ENCODE assay signal across 28 cellular contexts in the genomic region with DNA sequence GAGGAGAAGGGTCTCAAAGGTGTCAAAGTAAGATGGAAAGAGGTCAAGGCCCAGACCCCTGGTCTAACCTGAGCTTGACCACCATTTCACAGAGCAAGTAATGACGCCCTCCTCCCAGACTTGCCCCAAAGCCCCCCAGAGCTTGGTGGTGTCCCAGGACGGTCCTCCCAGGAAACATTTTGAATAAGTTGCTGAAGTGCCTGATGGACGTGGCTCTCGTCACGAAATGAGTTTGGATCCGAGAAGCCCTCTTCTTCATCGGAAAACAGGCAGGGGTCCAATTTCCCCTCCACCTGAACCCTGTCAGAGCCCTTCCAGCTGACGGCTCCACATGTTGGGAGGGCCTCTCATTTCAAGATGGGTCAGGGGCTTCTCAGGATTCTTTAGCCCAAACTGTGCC.
"Had no signal": no experiment of that assay in that cellular context is flagged by ENCODE, and none has a peak within 500 bp of the region (broad histone marks: within the 10 kb centered on the region; RNA-seq: fewer than 3 reads in every experiment).

No MANE protein-coding gene starts in this region.

- H3K4me3 Mint-ChIP-seq: activated CD4-positive, alpha-beta memory T cell treated with anti-CD3 and anti-CD28 coated beads for 36 hours; activated naive CD4-positive, alpha-beta T cell treated with anti-CD3 and anti-CD28 coated beads, Interleukin-2, amount 10 ng/mL, durations not matched to agents 7 days and 5 days; activated naive CD8-positive, alpha-beta T cell treated with anti-CD3 and anti-CD28 coated beads, Interleukin-2, amount 10 ng/mL, durations not matched to agents 7 days and 5 days; activated T-cell treated with anti-CD3 and anti-CD28 coated beads, Interleukin-2, amount 50 U/mL, for 24 hours; activated T-helper 17 cell treated with anti-CD3 and anti-CD28 coated beads, Interleukin-2, amount 50 U/mL, for 72 hours; brain; dendritic cell treated with granulocyte-macrophage colony-stimulating factor and Interleukin-4, amounts not matched to agents 40 ng/mL and 50 ng/mL, for 4 days; endodermal cell; WTC11 had no signal

- H3K36me3 Mint-ChIP-seq: activated CD4-positive, alpha-beta memory T cell treated with anti-CD3 and anti-CD28 coated beads for 36 hours; activated naive CD4-positive, alpha-beta T cell treated with anti-CD3 and anti-CD28 coated beads, Interleukin-2, amount 10 ng/mL, durations not matched to agents 7 days and 5 days; activated naive CD4-positive, alpha-beta T cell treated with anti-CD3 and anti-CD28 coated beads, Interleukin-2, amount 50 U/mL, for 72 hours; activated naive CD8-positive, alpha-beta T cell treated with anti-CD3 and anti-CD28 coated beads, Interleukin-2, amount 10 ng/mL, durations not matched to agents 7 days and 5 days; brain; WTC11 had no signal

- H3K27ac ChIP-seq: ascending aorta, breast epithelium, cardiac muscle cell, coronary artery, dorsolateral prefrontal cortex, VCaP had no signal

- DNase-seq: activated CD4-positive, alpha-beta memory T cell treated with anti-CD3 and anti-CD28 coated beads for 36 hours; activated CD4-positive, alpha-beta T cell treated with anti-CD3 and anti-CD28 coated beads for 1 hour; activated CD4-positive, alpha-beta T cell treated with anti-CD3 and anti-CD28 coated beads for 48 hours; activated CD8-positive, alpha-beta memory T cell treated with anti-CD3 and anti-CD28 coated beads, Interleukin-2, amount 50 U/mL, for 48 hours; activated gamma-delta T cell; activated naive CD4-positive, alpha-beta T cell; activated naive CD4-positive, alpha-beta T cell treated with anti-CD3 and anti-CD28 coated beads, Interleukin-2, amount 10 ng/mL, durations not matched to agents 7 days and 5 days; activated naive CD8-positive, alpha-beta T cell treated with anti-CD3 and anti-CD28 coated beads, Interleukin-2, amount 10 ng/mL, durations not matched to agents 7 days and 5 days; activated T-cell treated with anti-CD3 and anti-CD28 coated beads for 4 hours; activated T-cell treated with anti-CD3 and anti-CD28 coated beads, Interleukin-2, amount 50 U/mL, for 24 hours; central memory CD4-positive, alpha-beta T cell; cerebellar nuclear complex; effector memory CD4-positive, alpha-beta T cell; foreskin fibroblast; T-helper 2 cell had no signal

- H3K27ac Mint-ChIP-seq: activated CD4-positive, alpha-beta memory T cell treated with anti-CD3 and anti-CD28 coated beads for 36 hours; activated naive CD4-positive, alpha-beta T cell treated with anti-CD3 and anti-CD28 coated beads, Interleukin-2, amount 10 ng/mL, durations not matched to agents 7 days and 5 days; activated naive CD4-positive, alpha-beta T cell treated with anti-CD3 and anti-CD28 coated beads, Interleukin-2, amount 50 U/mL, for 72 hours; activated naive CD8-positive, alpha-beta T cell treated with anti-CD3 and anti-CD28 coated beads, Interleukin-2, amount 10 ng/mL, durations not matched to agents 7 days and 5 days; activated T-cell treated with anti-CD3 and anti-CD28 coated beads, Interleukin-2, amount 50 U/mL, for 24 hours; activated T-helper 17 cell treated with anti-CD3 and anti-CD28 coated beads, Interleukin-2, amount 50 U/mL, for 72 hours; brain; dendritic cell treated with granulocyte-macrophage colony-stimulating factor and Interleukin-4, amounts not matched to agents 40 ng/mL and 50 ng/mL, for 4 days; endodermal cell; WTC11 had no signal

- H3K27me3 ChIP-seq: ascending aorta, breast epithelium, cardiac muscle cell, dorsolateral prefrontal cortex had no signal

- H3K4me1 ChIP-seq: ascending aorta, breast epithelium had no signal

- H3K27me3 Mint-ChIP-seq: activated CD4-positive, alpha-beta memory T cell treated with anti-CD3 and anti-CD28 coated beads for 36 hours; activated naive CD4-positive, alpha-beta T cell treated with anti-CD3 and anti-CD28 coated beads, Interleukin-2, amount 10 ng/mL, durations not matched to agents 7 days and 5 days; activated naive CD8-positive, alpha-beta T cell treated with anti-CD3 and anti-CD28 coated beads, Interleukin-2, amount 10 ng/mL, durations not matched to agents 7 days and 5 days; activated T-cell treated with anti-CD3 and anti-CD28 coated beads, Interleukin-2, amount 50 U/mL, for 24 hours; activated T-helper 17 cell treated with anti-CD3 and anti-CD28 coated beads, Interleukin-2, amount 50 U/mL, for 72 hours; brain had no signal

- H3K9me3 ChIP-seq: ascending aorta, breast epithelium had no signal

- H3K9me3 Mint-ChIP-seq: activated CD4-positive, alpha-beta memory T cell treated with anti-CD3 and anti-CD28 coated beads for 36 hours; activated naive CD4-positive, alpha-beta T cell treated with anti-CD3 and anti-CD28 coated beads, Interleukin-2, amount 10 ng/mL, durations not matched to agents 7 days and 5 days; activated naive CD4-positive, alpha-beta T cell treated with anti-CD3 and anti-CD28 coated beads, Interleukin-2, amount 50 U/mL, for 72 hours; activated naive CD8-positive, alpha-beta T cell treated with anti-CD3 and anti-CD28 coated beads, Interleukin-2, amount 10 ng/mL, durations not matched to agents 7 days and 5 days; activated T-cell treated with anti-CD3 and anti-CD28 coated beads, Interleukin-2, amount 50 U/mL, for 24 hours; activated T-helper 17 cell treated with anti-CD3 and anti-CD28 coated beads, Interleukin-2, amount 50 U/mL, for 72 hours; dendritic cell treated with granulocyte-macrophage colony-stimulating factor and Interleukin-4, amounts not matched to agents 40 ng/mL and 50 ng/mL, for 4 days; WTC11 had no signal

- H3K4me1 Mint-ChIP-seq: activated naive CD4-positive, alpha-beta T cell treated with anti-CD3 and anti-CD28 coated beads, Interleukin-2, amount 10 ng/mL, durations not matched to agents 7 days and 5 days; activated naive CD8-positive, alpha-beta T cell treated with anti-CD3 and anti-CD28 coated beads, Interleukin-2, amount 10 ng/mL, durations not matched to agents 7 days and 5 days; activated T-helper 17 cell treated with anti-CD3 and anti-CD28 coated beads, Interleukin-2, amount 50 U/mL, for 72 hours; brain; endodermal cell; WTC11 had no signal

- ATAC-seq: activated naive CD4-positive, alpha-beta T cell treated with anti-CD3 and anti-CD28 coated beads, Interleukin-2, amount 50 U/mL, for 72 hours; activated T-helper 17 cell treated with anti-CD3 and anti-CD28 coated beads, Interleukin-2, amount 50 U/mL, for 72 hours; esophagus mucosa; WTC11 had no signal
